8 cellular contexts compared by ENCODE assay signal in genomic region chr10:124745257-124745656, GRCh38. TPM values are rescaled to one million over a fixed set of nuclear protein-coding genes. Genes with fewer than 3 reads are reported as not detected.
DNase-seq lines count a peak whose midpoint lies in the region; ATAC-seq and TF ChIP-seq lines count a peak whose summit lies in the region.

No MANE protein-coding gene starts in this region.

- peaks cover 15% of the 10 kb centered on the region for H3K36me3 ChIP-seq in mesodermal cell (ENCODE audit: control insufficient read depth, insufficient read depth, low read length)
- no peaks in the 10 kb centered on the region for H3K36me3 ChIP-seq in thyroid gland
- peaks cover 2% of the 10 kb centered on the region for H3K36me3 ChIP-seq in brain microvascular endothelial cell (replicated peaks)

- CTCF ChIA-PET in activated CD4-positive, alpha-beta T cell treated with anti-CD3 and anti-CD28 coated beads, Interleukin-2, amount 10 ng/mL, durations not matched to agents 7 days and 5 days (lab: Charles Lee): interaction anchor here (0.9 to 1.5 kb wide), 8 partner anchors 11 to 199 kb away, joined by 3 to 5 read pairs (median 3); no protein-coding TSS in a partner anchor

- 77 to 100% methylated on average over 2 of the region's 4 CpGs for WGBS in mesodermal cell (ENCODE audit: insufficient coverage in 2 of 2), 2 experiments
- 61% methylated on average over 4 of the region's 4 CpGs for WGBS in thyroid gland, 2 donors

- POLR2A ChIA-PET in activated CD4-positive, alpha-beta T cell treated with anti-CD3 and anti-CD28 coated beads, Interleukin-2, amount 10 ng/mL, durations not matched to agents 7 days and 5 days (lab: Charles Lee): no interaction called here

- H3K36me3 Mint-ChIP-seq in activated CD4-positive, alpha-beta T cell treated with anti-CD3 and anti-CD28 coated beads, Interleukin-2, amount 10 ng/mL, durations not matched to agents 7 days and 5 days (ENCODE audit: low read depth): peaks cover 19% of the 10 kb centered on the region
- H3K36me3 Mint-ChIP-seq in activated naive CD8-positive, alpha-beta T cell treated with anti-CD3 and anti-CD28 coated beads, Interleukin-2, amount 50 U/mL, for 24 hours (ENCODE audit: low read depth): no peaks in the 10 kb centered on the region

- intact Hi-C loops in thyroid gland (cut with DNase I): loop anchor here (5.0 kb wide), 1 partner anchor 213 kb away; no protein-coding TSS in a partner anchor

- TF ChIP-seq CTCF in thyroid gland (IDR thresholded peaks at IDR 0.05) (no peak), brain microvascular endothelial cell (IDR thresholded peaks at IDR 0.05; ENCODE audit: low read depth, low read length, missing control alignments) (no peak)

- peak overlapping the region; percentile 74 for H3K27ac ChIP-seq in mesodermal cell (ENCODE audit: low read depth, low read length, severe bottlenecking)
- H3K27ac ChIP-seq in thyroid gland: peak overlapping the region; percentile 16 to 85 (median 81)
- no peak overlapping the region for H3K27ac ChIP-seq in brain microvascular endothelial cell

- H3K9me3 Mint-ChIP-seq in activated CD4-positive, alpha-beta T cell treated with anti-CD3 and anti-CD28 coated beads, Interleukin-2, amount 10 ng/mL, durations not matched to agents 7 days and 5 days: no peaks in the 10 kb centered on the region
- no peaks in the 10 kb centered on the region for H3K9me3 Mint-ChIP-seq in activated naive CD8-positive, alpha-beta T cell treated with anti-CD3 and anti-CD28 coated beads, Interleukin-2, amount 50 U/mL, for 24 hours

- H3K4me1 Mint-ChIP-seq in activated CD4-positive, alpha-beta T cell treated with anti-CD3 and anti-CD28 coated beads, Interleukin-2, amount 10 ng/mL, durations not matched to agents 7 days and 5 days: peaks cover 54% of the 10 kb centered on the region
- peaks cover 49% of the 10 kb centered on the region for H3K4me1 Mint-ChIP-seq in activated naive CD8-positive, alpha-beta T cell treated with anti-CD3 and anti-CD28 coated beads, Interleukin-2, amount 50 U/mL, for 24 hours

- H3K27me3 Mint-ChIP-seq in activated CD4-positive, alpha-beta T cell treated with anti-CD3 and anti-CD28 coated beads, Interleukin-2, amount 10 ng/mL, durations not matched to agents 7 days and 5 days: peaks cover 4% of the 10 kb centered on the region
- H3K27me3 Mint-ChIP-seq in activated naive CD8-positive, alpha-beta T cell treated with anti-CD3 and anti-CD28 coated beads, Interleukin-2, amount 50 U/mL, for 24 hours: peaks cover 1% of the 10 kb centered on the region

- H3K9me3 ChIP-seq in mesodermal cell (ENCODE audit: control insufficient read depth, low read length) (no peaks in the 10 kb centered on the region), thyroid gland (no peaks in the 10 kb centered on the region)

- in situ Hi-C loops in brain microvascular endothelial cell (cut with HindIII; ENCODE audit: low pct_ligation_motif_present, low sequenced_read_pairs): no loop called here

- DNase-seq in activated CD4-positive, alpha-beta T cell treated with anti-CD3 and anti-CD28 coated beads, Interleukin-2, amount 10 ng/mL, durations not matched to agents 7 days and 5 days: no peak
- DNase-seq in activated CD4-positive, alpha-beta T cell treated with anti-CD3 and anti-CD28 coated beads for 48 hours: no peak
- DNase-seq in activated naive CD8-positive, alpha-beta T cell treated with anti-CD3 and anti-CD28 coated beads, Interleukin-2, amount 50 U/mL, for 24 hours: no peak
- DNase-seq in thyroid gland (no peak), brain microvascular endothelial cell (no peak), NCI-H128 (lab: John Stamatoyannopoulos, UW; ENCODE audit: unreplicated experiment) (no peak)

- peak overlapping the region; percentile 79 for H3K4me3 Mint-ChIP-seq in activated CD4-positive, alpha-beta T cell treated with anti-CD3 and anti-CD28 coated beads, Interleukin-2, amount 10 ng/mL, durations not matched to agents 7 days and 5 days
- peak overlapping the region; percentile 60 for H3K4me3 Mint-ChIP-seq in activated naive CD8-positive, alpha-beta T cell treated with anti-CD3 and anti-CD28 coated beads, Interleukin-2, amount 50 U/mL, for 24 hours

- no peak overlapping the region for H3K27ac Mint-ChIP-seq in activated CD4-positive, alpha-beta T cell treated with anti-CD3 and anti-CD28 coated beads, Interleukin-2, amount 10 ng/mL, durations not matched to agents 7 days and 5 days
- no peak overlapping the region for H3K27ac Mint-ChIP-seq in activated naive CD8-positive, alpha-beta T cell treated with anti-CD3 and anti-CD28 coated beads, Interleukin-2, amount 50 U/mL, for 24 hours

- H3K4me3 ChIP-seq in mesodermal cell (ENCODE audit: extremely low read depth, insufficient read depth, low read length, poor library complexity, severe bottlenecking) (no peak overlapping the region), thyroid gland (replicated peaks in 1 of 3) (no peak overlapping the region), brain microvascular endothelial cell (ENCODE audit: low read depth, low read length) (no peak overlapping the region)

- ATAC-seq in activated naive CD8-positive, alpha-beta T cell treated with anti-CD3 and anti-CD28 coated beads, Interleukin-2, amount 50 U/mL, for 24 hours: no peak
- no peak for ATAC-seq in HG02642 (IDR thresholded peaks at IDR 0.05; ENCODE audit: poor library complexity, unreplicated experiment)

- H3K27me3 ChIP-seq in thyroid gland (no peaks in the 10 kb centered on the region), brain microvascular endothelial cell (replicated peaks) (no peaks in the 10 kb centered on the region)

- no peak for TF ChIP-seq POLR2A in thyroid gland (IDR thresholded peaks at IDR 0.05)

- H3K4me1 ChIP-seq in mesodermal cell (ENCODE audit: control insufficient read depth, insufficient read depth, low read length, poor library complexity, severe bottlenecking) (peaks cover 30% of the 10 kb centered on the region), thyroid gland (peaks cover 29 to 36% of the 10 kb centered on the region in 2 donors)

RNA-seq across cellular contexts. Expression of gene FAM53B, which starts 1.1 kb away (rescaled TPM):
- 10 to 100 TPM; 30.1 to 30.9 TPM for total RNA-seq in activated CD4-positive, alpha-beta T cell treated with anti-CD3 and anti-CD28 coated beads, Interleukin-2, amount 10 ng/mL, durations not matched to agents 7 days and 5 days
- 10.9 TPM for polyA plus RNA-seq in mesodermal cell (2013, experiment 1 of 2)
- polyA plus RNA-seq in mesodermal cell (2013, experiment 2 of 2): 10.6 TPM
- total RNA-seq in thyroid gland: 10 to 100 TPM; 37.6 to 96.3 (median 80.4) TPM

RNA-seq across cellular contexts. Expression of gene EEF1AKMT2, which starts 46.4 kb away (rescaled TPM):
- total RNA-seq in activated CD4-positive, alpha-beta T cell treated with anti-CD3 and anti-CD28 coated beads, Interleukin-2, amount 10 ng/mL, durations not matched to agents 7 days and 5 days: 10 to 100 TPM; 23.5 to 28.3 TPM
- polyA plus RNA-seq in mesodermal cell (2013, experiment 1 of 2): 30.3 TPM
- polyA plus RNA-seq in mesodermal cell (2013, experiment 2 of 2): 29.8 TPM
- total RNA-seq in thyroid gland: 10 to 100 TPM; 23.8 to 33.6 (median 26.6) TPM

RNA-seq across cellular contexts. Expression of gene ABRAXAS2, which starts 56.4 kb away (rescaled TPM):
- 10 to 100 TPM; 15.3 to 19.7 TPM for total RNA-seq in activated CD4-positive, alpha-beta T cell treated with anti-CD3 and anti-CD28 coated beads, Interleukin-2, amount 10 ng/mL, durations not matched to agents 7 days and 5 days
- 15.0 TPM for polyA plus RNA-seq in mesodermal cell (2013, experiment 1 of 2)
- polyA plus RNA-seq in mesodermal cell (2013, experiment 2 of 2): 17.6 TPM
- total RNA-seq in thyroid gland: 10 to 100 TPM; 16.3 to 19.9 (median 18.6) TPM
